In genomic region chr13:43156916-43157315, GRCh38 we compare ENCODE assay signal across 15 cellular contexts.
A peak's percentile ranks its signal among the peaks of the same experiment; 100 is the strongest.
DNase-seq lines count a peak whose midpoint lies in the region; ATAC-seq, FAIRE-seq and TF ChIP-seq lines count a peak whose summit lies in the region.
"Had no signal": no experiment of that assay in that cellular context is flagged by ENCODE, and none has a peak within 500 bp of the region (broad histone marks: within the 10 kb centered on the region; RNA-seq: fewer than 3 reads in every experiment).

No MANE protein-coding gene starts in this region.

- no peak for ATAC-seq in HG03159 (IDR thresholded peaks at IDR 0.05; ENCODE audit: unreplicated experiment)

- H3K79me2 ChIP-seq in osteoblast (ENCODE audit: insufficient read depth, low read length): no peaks in the 10 kb centered on the region

- FAIRE-seq in GM19239 (lab: Jason Lieb, UNC): no peak
- FAIRE-seq in kidney (lab: Jason Lieb, UNC): no peak
- FAIRE-seq: GM12891 had no signal

- H3K9me3 ChIP-seq in HEK293 (ENCODE audit: control insufficient read depth, insufficient read depth, low read depth, low read length): no peaks in the 10 kb centered on the region
- no peaks in the 10 kb centered on the region for H3K9me3 ChIP-seq in osteoblast (ENCODE audit: low read depth, low read length)
- no peaks in the 10 kb centered on the region for H3K9me3 ChIP-seq in kidney (ENCODE audit: control insufficient read depth in 1 of 2, low read length in 2 of 2)

- H3K36me3 ChIP-seq in HEK293 (ENCODE audit: control insufficient read depth in 2 of 2, insufficient read depth in 1 of 2, low read length in 2 of 2): no peaks in the 10 kb centered on the region
- no peaks in the 10 kb centered on the region for H3K36me3 ChIP-seq in osteoblast (ENCODE audit: insufficient read depth, low read length)
- H3K36me3 ChIP-seq in kidney (ENCODE audit: control insufficient read depth in 1 of 2, insufficient read depth in 2 of 2, low read length in 2 of 2): no peaks in the 10 kb centered on the region

- no peaks in the 10 kb centered on the region for H4K20me1 ChIP-seq in osteoblast (ENCODE audit: insufficient read depth, low read length)

- H3K4me1 ChIP-seq in HEK293 (ENCODE audit: control insufficient read depth, insufficient read depth, low read length) (no peaks in the 10 kb centered on the region), osteoblast (ENCODE audit: insufficient read depth, low read length) (peaks cover 23% of the 10 kb centered on the region), kidney (ENCODE audit: control insufficient read depth in 1 of 2, insufficient read depth in 1 of 2, low read depth in 1 of 2, low read length in 2 of 2) (no peaks in the 10 kb centered on the region)

- peak overlapping the region; percentile 1 for H2AFZ ChIP-seq in osteoblast (ENCODE audit: low read length)

- intact Hi-C loops in kidney (cut with DNase I): no loop called here

- CTCF ChIA-PET in HEK293 (lab: Yijun Ruan, JAX): no interaction called here

- H3K4me3 ChIP-seq in AG09309 (ENCODE audit: control insufficient read depth, low read depth, low read length): no peak overlapping the region
- no peak overlapping the region for H3K4me3 ChIP-seq in HEK293 (ENCODE audit: low read depth, low read length)
- no peak overlapping the region for H3K4me3 ChIP-seq in astrocyte of the spinal cord (ENCODE audit: low read depth, low read length)
- no peak overlapping the region for H3K4me3 ChIP-seq in osteoblast (ENCODE audit: insufficient read depth, low read length)
- no peak overlapping the region for H3K4me3 ChIP-seq in kidney (ENCODE audit: low read length in 2 of 2)

- TF ChIP-seq CTCF in AG09309 (IDR thresholded peaks at IDR 0.05; ENCODE audit: control insufficient read depth, insufficient read depth, low read depth, low read length, missing control alignments) (no peak), HEK293 (tag by site-specific recombination; IDR thresholded peaks at IDR 0.05) (no peak), astrocyte of the spinal cord (IDR thresholded peaks at IDR 0.05; ENCODE audit: low read depth, low read length) (no peak), osteoblast (IDR thresholded peaks at IDR 0.05; ENCODE audit: extremely low read depth, low read depth, low read length) (no peak), kidney (IDR thresholded peaks at IDR 0.05; ENCODE audit: borderline replicate concordance, extremely low read depth, insufficient read depth) (no peak)

- in situ Hi-C loops in astrocyte of the spinal cord (cut with HindIII; ENCODE audit: low sequenced_read_pairs): no loop called here

- H3K27ac ChIP-seq in HEK293 (ENCODE audit: extremely low read depth, low read depth, low read length): no peak overlapping the region
- no peak overlapping the region for H3K27ac ChIP-seq in osteoblast (ENCODE audit: low read depth, low read length)
- no peak overlapping the region for H3K27ac ChIP-seq in kidney (ENCODE audit: low read depth in 2 of 2, low read length in 2 of 2)
- H3K27ac ChIP-seq: HL-60 had no signal

- POLR2A ChIA-PET in HEK293 (lab: Yijun Ruan, JAX): no interaction called here

- peak; percentile 24 for DNase-seq in AG09309 (ENCODE audit: low read depth)
- DNase-seq in astrocyte of the spinal cord (ENCODE audit: low read depth, low spot score): peak; percentile 62
- DNase-seq in osteoblast (ENCODE audit: insufficient read length, low spot score, missing footprints): no peak
- no peak for DNase-seq in GM19239 (ENCODE audit: insufficient read length, low spot score)
- no peak for DNase-seq in kidney
- DNase-seq: 8988T; C1 segment of cervical spinal cord; Calu3; CD4-positive, alpha-beta T cell; DMS 273 treated with DMSO at 0.1 percent for 48 hours; HCEC 1CT had no signal

- no peak overlapping the region for H3K4me2 ChIP-seq in osteoblast (ENCODE audit: insufficient read depth, low read length)

- H3K27me3 ChIP-seq in osteoblast (ENCODE audit: insufficient read depth, low read length): no peaks in the 10 kb centered on the region

- no peak overlapping the region for H3K9ac ChIP-seq in kidney (ENCODE audit: low read length in 2 of 2)

TF ChIP-seq in HEK293, 187 proteins besides CTCF, POLR2A, EP300 and RAD21:
- TF ChIP-seq ZFP37 (tag by site-specific recombination; IDR thresholded peaks at IDR 0.05) (no peak), ZFHX2 (tag by site-specific recombination; conservative IDR thresholded peaks at IDR 0.05) (peak; percentile 85), EGR2 (tag by site-specific recombination; IDR thresholded peaks at IDR 0.05; ENCODE audit: low read depth) (peak; percentile 81)

Comparison
In these comparisons a context has a peak if more than half of its experiments do, and no peak if none do; other contexts are left out.
1. DNase-seq: peak in AG09309 (single experiment) and astrocyte of the spinal cord (single experiment); none in osteoblast (single experiment), GM19239 (single experiment) and kidney (single experiment).